In genomic region chr5:157143127-157143959, GRCh38 we compare ENCODE assay signal across 8 cellular contexts. TPM values are rescaled to one million over a fixed set of nuclear protein-coding genes. Genes with fewer than 3 reads are reported as not detected.
A peak's percentile ranks its signal among the peaks of the same experiment; 100 is the strongest.
DNase-seq lines count a peak whose midpoint lies in the region; ATAC-seq, FAIRE-seq and TF ChIP-seq lines count a peak whose summit lies in the region.

No MANE protein-coding gene starts in this region.

- H3K4me3 ChIP-seq in endothelial cell of umbilical vein (replicated peaks in 1 of 3; ENCODE audit: insufficient read depth in 1 of 3, low read depth in 1 of 3, low read length in 3 of 3) (peak overlapping the region; percentile 77 to 90 (median 79)), mucosa of stomach (ENCODE audit: low read length) (peak overlapping the region; percentile 83), thoracic aorta (peak overlapping the region; percentile 97)

- ATAC-seq in GM18508 (IDR thresholded peaks at IDR 0.05; ENCODE audit: insufficient read depth, unreplicated experiment): peak; percentile 29
- peak; percentile 34 for ATAC-seq in HG02981 (IDR thresholded peaks at IDR 0.05; ENCODE audit: unreplicated experiment)
- ATAC-seq in thoracic aorta (ENCODE audit: insufficient number of reproducible peaks, low FRiP score, low read depth): peak; percentile 58

- no peaks in the 10 kb centered on the region for H3K27me3 Mint-ChIP-seq in activated CD4-positive, alpha-beta memory T cell treated with anti-CD3 and anti-CD28 coated beads, Interleukin-2, amount 10 ng/mL, durations not matched to agents 7 days and 5 days

- H2AFZ ChIP-seq in endothelial cell of umbilical vein (ENCODE audit: low read depth, low read length): peak overlapping the region; percentile 90

- dilution Hi-C loops in endothelial cell of umbilical vein (cut with MboI; ENCODE audit: extremely low pct_ligation_motif_present, low sequenced_read_pairs): no loop called here

- H3K79me2 ChIP-seq in endothelial cell of umbilical vein (ENCODE audit: control insufficient read depth, insufficient read depth, low read length): peaks cover 20% of the 10 kb centered on the region

- TSS peak; percentile 91 for BruUV-seq in endothelial cell of umbilical vein (replicated peaks; lab: Mats Ljungman, UMichigan)

- no peak for TF ChIP-seq POLR2A in endothelial cell of umbilical vein (IDR thresholded peaks at IDR 0.05; ENCODE audit: low read depth, low read length)

- no peak for TF ChIP-seq CTCF in endothelial cell of umbilical vein (IDR thresholded peaks at IDR 0.05; ENCODE audit: extremely low read depth in 1 of 2, insufficient read depth in 1 of 2, low read depth in 1 of 2, low read length in 2 of 2)
- TF ChIP-seq CTCF in thoracic aorta (IDR thresholded peaks at IDR 0.05): no peak

- peaks cover 48% of the 10 kb centered on the region for H3K4me1 Mint-ChIP-seq in activated CD4-positive, alpha-beta memory T cell treated with anti-CD3 and anti-CD28 coated beads, Interleukin-2, amount 10 ng/mL, durations not matched to agents 7 days and 5 days

- H3K36me3 ChIP-seq in endothelial cell of umbilical vein (ENCODE audit: control insufficient read depth in 2 of 2, extremely low read depth in 1 of 2, insufficient read depth in 2 of 2, low read length in 2 of 2) (no peaks in the 10 kb centered on the region), mucosa of stomach (ENCODE audit: control insufficient read depth, insufficient read depth, low read length) (no peaks in the 10 kb centered on the region), thoracic aorta (no peaks in the 10 kb centered on the region)

- POLR2A ChIA-PET in activated CD4-positive, alpha-beta memory T cell treated with anti-CD3 and anti-CD28 coated beads, Interleukin-2, amount 10 ng/mL, durations not matched to agents 7 days and 5 days (lab: Charles Lee): interaction anchor here (0.7 to 4.1 kb wide), 57 partner anchors 11 to 712 kb away, joined by 3 to 74 read pairs (median 8); partner anchors contain the start of genes CYFIP2, HAVCR1, HAVCR2 and ITK
- POLR2A ChIA-PET in endothelial cell of umbilical vein (lab: Charles Lee): interaction anchor here (0.8 kb wide), 1 partner anchor 11 kb away, joined by 3 read pairs; no protein-coding TSS in a partner anchor

- CTCF ChIA-PET in activated CD4-positive, alpha-beta memory T cell treated with anti-CD3 and anti-CD28 coated beads, Interleukin-2, amount 10 ng/mL, durations not matched to agents 7 days and 5 days (lab: Charles Lee): interaction anchor here (0.8 to 3.1 kb wide), 22 partner anchors 11 to 307 kb away, joined by 3 to 25 read pairs (median 4); partner anchors contain the start of gene HAVCR2
- CTCF ChIA-PET in endothelial cell of umbilical vein (lab: Charles Lee): interaction anchor here (2.6 kb wide), 1 partner anchor 11 kb away, joined by 13 read pairs; no protein-coding TSS in a partner anchor

- H3K36me3 Mint-ChIP-seq in activated CD4-positive, alpha-beta memory T cell treated with anti-CD3 and anti-CD28 coated beads, Interleukin-2, amount 10 ng/mL, durations not matched to agents 7 days and 5 days (ENCODE audit: low read depth): peaks cover 35% of the 10 kb centered on the region

- H3K9me3 ChIP-seq in endothelial cell of umbilical vein (replicated peaks; ENCODE audit: control insufficient read depth, insufficient read depth, low read length) (no peaks in the 10 kb centered on the region), mucosa of stomach (ENCODE audit: control insufficient read depth, low read length) (no peaks in the 10 kb centered on the region), thoracic aorta (no peaks in the 10 kb centered on the region)

- peak overlapping the region; percentile 98 for H3K27ac Mint-ChIP-seq in activated CD4-positive, alpha-beta memory T cell treated with anti-CD3 and anti-CD28 coated beads, Interleukin-2, amount 10 ng/mL, durations not matched to agents 7 days and 5 days

- peak; percentile 59 for FAIRE-seq in endothelial cell of umbilical vein (lab: Jason Lieb, UNC)

- H3K9ac ChIP-seq in endothelial cell of umbilical vein (replicated peaks; ENCODE audit: extremely low read depth, insufficient read depth, low read length): peak overlapping the region; percentile 87
- H3K9ac ChIP-seq in mucosa of stomach (ENCODE audit: low read length): peak overlapping the region; percentile 99

- H3K9me1 ChIP-seq in endothelial cell of umbilical vein (replicated peaks; ENCODE audit: control insufficient read depth, extremely low read depth, insufficient read depth, low read length): no peaks in the 10 kb centered on the region

- DNase-seq in AG08396 (ENCODE audit: low spot score) (peak; percentile 62), NCI-H446 (lab: John Stamatoyannopoulos, UW) (peak; percentile 75 to 85), endothelial cell of umbilical vein (ENCODE audit: low read depth, low spot score) (no peak), thoracic aorta (ENCODE audit: low spot score) (no peak)
- DNase-seq in activated CD4-positive, alpha-beta memory T cell treated with anti-CD3 and anti-CD28 coated beads, Interleukin-2, amount 10 ng/mL, durations not matched to agents 7 days and 5 days: peak; percentile 60

- H3K4me2 ChIP-seq in endothelial cell of umbilical vein (ENCODE audit: insufficient read depth, low read length): peak overlapping the region; percentile 96

- H3K27ac ChIP-seq in endothelial cell of umbilical vein (ENCODE audit: insufficient read depth, low read depth, low read length) (peak overlapping the region; percentile 79), thoracic aorta (peak overlapping the region; percentile 95)

- intact Hi-C loops in endothelial cell of umbilical vein (cut with micrococcal nuclease): loop anchor here (5.0 kb wide), 2 partner anchors 124 to 589 kb away; partner anchors contain the start of genes CYFIP2 and THG1L

- H3K9me3 Mint-ChIP-seq in activated CD4-positive, alpha-beta memory T cell treated with anti-CD3 and anti-CD28 coated beads, Interleukin-2, amount 10 ng/mL, durations not matched to agents 7 days and 5 days: no peaks in the 10 kb centered on the region

- H3K4me3 Mint-ChIP-seq in activated CD4-positive, alpha-beta memory T cell treated with anti-CD3 and anti-CD28 coated beads, Interleukin-2, amount 10 ng/mL, durations not matched to agents 7 days and 5 days: peak overlapping the region; percentile 90

- H3K27me3 ChIP-seq in endothelial cell of umbilical vein (ENCODE audit: control insufficient read depth in 2 of 2, insufficient read depth in 2 of 2, low read length in 2 of 2) (no peaks in the 10 kb centered on the region), mucosa of stomach (ENCODE audit: control insufficient read depth, insufficient read depth, low read length) (no peaks in the 10 kb centered on the region), thoracic aorta (replicated peaks; ENCODE audit: insufficient read depth) (no peaks in the 10 kb centered on the region)

- no peaks in the 10 kb centered on the region for H4K20me1 ChIP-seq in endothelial cell of umbilical vein (replicated peaks; ENCODE audit: control insufficient read depth, extremely low read depth, insufficient read depth, low read length)

- H3K4me1 ChIP-seq in endothelial cell of umbilical vein (ENCODE audit: control insufficient read depth, extremely low read depth, insufficient read depth, low read length) (peaks cover 6% of the 10 kb centered on the region), mucosa of stomach (ENCODE audit: control insufficient read depth, insufficient read depth, low read length) (peaks cover 9% of the 10 kb centered on the region), thoracic aorta (ENCODE audit: control insufficient read depth in 1 of 2, low read depth in 2 of 2) (peaks cover 10 to 16% of the 10 kb centered on the region in 2 donors)

RNA-seq across cellular contexts. Expression of gene MED7, which starts 0.7 kb away (rescaled TPM):
- 10 to 100 TPM; 16.8 to 17.7 TPM for total RNA-seq in activated CD4-positive, alpha-beta memory T cell treated with anti-CD3 and anti-CD28 coated beads, Interleukin-2, amount 10 ng/mL, durations not matched to agents 7 days and 5 days
- total RNA-seq in endothelial cell of umbilical vein: 7.4 and 9.2 TPM in 2 replicates
- 3.9 and 4.3 TPM in 2 replicates for polyA plus RNA-seq in endothelial cell of umbilical vein
- polyA plus RNA-seq in endothelial cell of umbilical vein (2011; cell fraction: cytosol; rRNA removed): 4.9 and 6.5 TPM in 2 replicates
- polyA plus RNA-seq in endothelial cell of umbilical vein (2011; cell fraction: nucleus; rRNA removed): 3.4 and 4.2 TPM in 2 replicates
- polyA plus RNA-seq in endothelial cell of umbilical vein (2012): 6.6 and 11.5 TPM in 2 replicates
- 4.6 and 4.9 TPM in 2 replicates for polyA minus RNA-seq in endothelial cell of umbilical vein
- 2.3 TPM for polyA minus RNA-seq in endothelial cell of umbilical vein (2011; cell fraction: cytosol; rRNA and poly(A)+ RNA removed)
- polyA minus RNA-seq in endothelial cell of umbilical vein (2011; cell fraction: nucleus; rRNA and poly(A)+ RNA removed): 2.4 and 3.9 TPM in 2 replicates
- 1 to 10 TPM; 5.1 to 8.1 TPM for total RNA-seq in thoracic aorta

RNA-seq across cellular contexts. Expression of gene GARIN3, which starts 22.7 kb away (rescaled TPM):
- total RNA-seq in activated CD4-positive, alpha-beta memory T cell treated with anti-CD3 and anti-CD28 coated beads, Interleukin-2, amount 10 ng/mL, durations not matched to agents 7 days and 5 days: under 1 TPM in 1 of 2 experiments, not detected in 1; 0.13 TPM
- not detected in 2 replicates for total RNA-seq in endothelial cell of umbilical vein
- polyA plus RNA-seq in endothelial cell of umbilical vein: not detected in 2 replicates
- not detected in 2 replicates for polyA plus RNA-seq in endothelial cell of umbilical vein (2011; cell fraction: cytosol; rRNA removed)
- not detected in 2 replicates for polyA plus RNA-seq in endothelial cell of umbilical vein (2011; cell fraction: nucleus; rRNA removed)
- not detected in 2 replicates for polyA plus RNA-seq in endothelial cell of umbilical vein (2012)
- not detected in 2 replicates for polyA minus RNA-seq in endothelial cell of umbilical vein
- polyA minus RNA-seq in endothelial cell of umbilical vein (2011; cell fraction: cytosol; rRNA and poly(A)+ RNA removed): not detected
- not detected in 2 replicates for polyA minus RNA-seq in endothelial cell of umbilical vein (2011; cell fraction: nucleus; rRNA and poly(A)+ RNA removed)
- total RNA-seq in thoracic aorta: not detected

RNA-seq across cellular contexts. Expression of gene HAVCR2, which starts 34.5 kb away (rescaled TPM):
- total RNA-seq in activated CD4-positive, alpha-beta memory T cell treated with anti-CD3 and anti-CD28 coated beads, Interleukin-2, amount 10 ng/mL, durations not matched to agents 7 days and 5 days: 10 to 100 TPM; 62.4 to 66.9 TPM
- total RNA-seq in endothelial cell of umbilical vein: 0.42 TPM in 1 of 2 replicates, not detected in the other
- polyA plus RNA-seq in endothelial cell of umbilical vein: 0.03 TPM in 1 of 2 replicates, not detected in the other
- polyA plus RNA-seq in endothelial cell of umbilical vein (2011; cell fraction: cytosol; rRNA removed): not detected in 2 replicates
- 0.04 TPM in 1 of 2 replicates, not detected in the other for polyA plus RNA-seq in endothelial cell of umbilical vein (2011; cell fraction: nucleus; rRNA removed)
- polyA plus RNA-seq in endothelial cell of umbilical vein (2012): not detected in 2 replicates
- polyA minus RNA-seq in endothelial cell of umbilical vein: not detected in 2 replicates
- polyA minus RNA-seq in endothelial cell of umbilical vein (2011; cell fraction: cytosol; rRNA and poly(A)+ RNA removed): not detected
- not detected in 2 replicates for polyA minus RNA-seq in endothelial cell of umbilical vein (2011; cell fraction: nucleus; rRNA and poly(A)+ RNA removed)
- 10 to 100 TPM; 16.8 to 38.0 TPM for total RNA-seq in thoracic aorta

RNA-seq across cellular contexts. Expression of gene ITK, which starts 37.3 kb away (rescaled TPM):
- total RNA-seq in activated CD4-positive, alpha-beta memory T cell treated with anti-CD3 and anti-CD28 coated beads, Interleukin-2, amount 10 ng/mL, durations not matched to agents 7 days and 5 days: 100 to 1,000 TPM; 247 to 249 TPM
- not detected in 2 replicates for total RNA-seq in endothelial cell of umbilical vein
- not detected in 2 replicates for polyA plus RNA-seq in endothelial cell of umbilical vein
- not detected in 2 replicates for polyA plus RNA-seq in endothelial cell of umbilical vein (2011; cell fraction: cytosol; rRNA removed)
- polyA plus RNA-seq in endothelial cell of umbilical vein (2011; cell fraction: nucleus; rRNA removed): not detected in 2 replicates
- not detected in 2 replicates for polyA plus RNA-seq in endothelial cell of umbilical vein (2012)
- polyA minus RNA-seq in endothelial cell of umbilical vein: not detected in 2 replicates
- not detected for polyA minus RNA-seq in endothelial cell of umbilical vein (2011; cell fraction: cytosol; rRNA and poly(A)+ RNA removed)
- not detected in 2 replicates for polyA minus RNA-seq in endothelial cell of umbilical vein (2011; cell fraction: nucleus; rRNA and poly(A)+ RNA removed)
- 1 to 10 TPM; 3.4 to 8.2 TPM for total RNA-seq in thoracic aorta

Comparison
In these comparisons a context has a peak if more than half of its experiments do, and no peak if none do; other contexts are left out.
1. DNase-seq: peak in AG08396 (single experiment), NCI-H446 (2 of 2) and activated CD4-positive, alpha-beta memory T cell treated with anti-CD3 and anti-CD28 coated beads, Interleukin-2, amount 10 ng/mL, durations not matched to agents 7 days and 5 days (single experiment); none in endothelial cell of umbilical vein (single experiment) and thoracic aorta (single experiment).
2. RNA of gene HAVCR2, which starts 34.5 kb away (total RNA-seq): 62.4 to 66.9 TPM in activated CD4-positive, alpha-beta memory T cell treated with anti-CD3 and anti-CD28 coated beads, Interleukin-2, amount 10 ng/mL, durations not matched to agents 7 days and 5 days and 16.8 to 38.0 TPM in thoracic aorta; 0.42 TPM in endothelial cell of umbilical vein; every median in the first group is over 10 times any median in the second.
3. Peak in every context shown above with its lines, with median percentiles within 50 percentile points of each other: ATAC-seq and H3K4me3 ChIP-seq.